14 cellular contexts compared by ENCODE assay signal in the genomic region with DNA sequence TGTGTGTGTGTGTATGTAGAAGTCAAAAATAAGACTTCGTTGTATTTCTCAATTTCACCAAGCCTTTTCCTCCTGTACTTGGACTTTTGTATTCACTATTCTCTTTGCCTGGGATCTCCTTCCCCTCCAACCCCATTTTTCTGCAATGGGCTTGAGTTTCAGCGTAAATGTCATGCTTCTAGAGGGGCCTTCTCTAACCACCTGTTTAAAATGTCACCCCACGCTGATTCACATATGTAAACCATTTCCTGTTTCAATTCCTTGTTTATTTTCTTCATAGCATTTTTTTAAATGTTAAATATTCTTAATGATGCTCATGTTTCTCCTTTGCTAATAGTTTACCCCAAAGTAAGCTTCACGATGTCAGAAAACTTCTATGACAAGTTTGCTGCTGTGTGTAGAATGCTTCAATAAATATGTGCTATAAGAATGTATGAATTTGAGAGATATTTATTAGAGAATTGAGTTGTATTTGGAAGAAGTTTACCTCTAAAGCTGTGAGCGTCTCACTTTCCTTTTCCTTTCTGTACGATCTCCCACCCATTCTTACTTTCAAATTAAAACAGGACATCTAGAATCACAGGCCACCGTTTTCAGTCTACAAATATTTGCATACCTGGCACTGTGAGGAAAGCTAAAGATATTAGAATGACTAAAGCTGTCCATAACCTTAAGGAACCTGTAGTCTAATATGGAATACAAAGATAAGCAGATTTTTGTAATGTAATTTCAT.
"Had no signal": no experiment of that assay in that cellular context is flagged by ENCODE, and none has a peak within 500 bp of the region (broad histone marks: within the 10 kb centered on the region; RNA-seq: fewer than 3 reads in every experiment).

No MANE protein-coding gene starts in this region.

- H3K27ac ChIP-seq: ascending aorta, parathyroid adenoma, stomach, uterus had no signal

- H3K4me1 ChIP-seq: ascending aorta, parathyroid adenoma, stomach, uterus had no signal

- H3K9me3 ChIP-seq: ascending aorta, stomach, uterus had no signal

- ATAC-seq: activated naive CD8-positive, alpha-beta T cell treated with anti-CD3 and anti-CD28 coated beads, Interleukin-2, amount 50 U/mL, for 24 hours; left cardiac atrium; WTC11 had no signal

- DNase-seq: activated CD4-positive, alpha-beta T cell treated with anti-CD3 and anti-CD28 coated beads, Interleukin-2, amount 10 ng/mL, durations not matched to agents 24 days and 14 days; activated naive CD4-positive, alpha-beta T cell treated with Interleukin-2 at 50 U/mL for 16 hours; activated naive CD8-positive, alpha-beta T cell treated with anti-CD3 and anti-CD28 coated beads, Interleukin-2, amount 50 U/mL, for 24 hours; foreskin melanocyte; head of caudate nucleus; left cardiac atrium; naive B cell; stimulated activated CD4-positive, alpha-beta T cell treated with anti-CD3 and anti-CD28 coated beads, Interleukin-15, amount 100 ng/mL, for 24 hours; stimulated activated CD4-positive, alpha-beta T cell treated with anti-CD3 and anti-CD28 coated beads, Interleukin-4, amount 100 ng/mL, for 24 hours; stomach; uterus had no signal

- H3K27me3 ChIP-seq: ascending aorta, stomach, uterus had no signal

- H3K36me3 ChIP-seq: ascending aorta, stomach, uterus had no signal

- H3K4me3 ChIP-seq: ascending aorta, stomach, uterus had no signal
